8 cellular contexts compared by ENCODE assay signal in the genomic region with DNA sequence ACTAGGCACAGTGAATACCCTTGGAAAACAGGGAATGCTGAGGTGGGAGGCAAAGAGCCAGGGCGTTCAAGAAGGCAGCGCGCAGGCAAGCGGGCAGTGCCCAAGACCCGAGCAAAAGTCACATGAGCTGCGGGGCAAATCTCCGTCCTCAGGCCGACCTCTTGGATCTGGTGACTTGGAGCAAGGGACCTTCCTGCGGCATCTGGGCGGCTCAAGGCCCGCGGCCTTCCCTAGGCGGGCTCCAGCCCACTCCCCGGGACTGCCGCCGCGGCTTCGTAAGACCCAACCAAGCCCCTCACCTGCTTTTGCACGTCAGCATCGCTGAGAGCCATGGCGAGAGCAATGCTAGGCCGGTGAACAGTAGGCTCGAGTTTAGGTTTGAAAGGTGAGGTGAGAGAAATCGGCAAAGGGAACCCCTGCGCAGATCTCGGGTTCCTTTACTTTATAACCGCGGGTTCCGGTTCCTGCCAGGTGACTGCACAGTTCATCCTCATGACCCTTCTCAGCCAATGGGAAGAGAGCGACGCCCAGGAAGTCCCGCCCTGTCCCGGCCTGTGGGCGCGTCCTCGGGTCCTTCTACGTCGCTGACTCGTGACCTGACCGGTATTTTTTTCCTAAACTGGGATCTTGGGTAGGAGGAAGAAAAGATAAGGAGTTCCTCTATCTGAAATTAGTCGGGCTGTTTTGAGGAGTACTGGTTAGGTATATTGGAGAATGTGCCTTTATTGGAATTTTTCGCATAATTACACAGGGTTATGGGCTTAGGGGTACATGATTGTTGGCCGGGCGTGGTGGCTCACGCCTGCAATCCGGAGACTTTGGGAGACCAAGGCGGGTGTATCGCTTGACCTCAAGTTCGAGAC. TPM values are rescaled to one million over a fixed set of nuclear protein-coding genes. Genes with fewer than 3 reads are reported as not detected.
DNase-seq lines count a peak whose midpoint lies in the region; ATAC-seq and TF ChIP-seq lines count a peak whose summit lies in the region.

A gene (minus strand): TSS at position 446 of the 863 bp plus-strand sequence. CDS start 114 bp downstream, at position 332.

- no peaks in the 10 kb centered on the region for H3K27me3 Mint-ChIP-seq in activated T-cell treated with anti-CD3 and anti-CD28 coated beads, Interleukin-2, amount 50 U/mL, for 24 hours

- no peaks in the 10 kb centered on the region for H3K9me3 Mint-ChIP-seq in activated T-cell treated with anti-CD3 and anti-CD28 coated beads, Interleukin-2, amount 50 U/mL, for 24 hours

- H3K27ac ChIP-seq in mucosa of rectum (ENCODE audit: low read depth in 2 of 2, low read length in 2 of 2) = peak within 1 kb of the TSS; percentile 94 to 95

- peak; percentile 95 for TF ChIP-seq POLR2A in erythroblast (IDR thresholded peaks at IDR 0.05; ENCODE audit: low read length)

- H3K9me3 ChIP-seq in mucosa of rectum (ENCODE audit: control insufficient read depth in 2 of 2, low read length in 2 of 2) = no peaks in the 10 kb centered on the region

- H3K4me1 Mint-ChIP-seq in activated T-cell treated with anti-CD3 and anti-CD28 coated beads, Interleukin-2, amount 50 U/mL, for 24 hours (ENCODE audit: low read depth) = peaks cover 31% of the 10 kb centered on the region

- H3K27me3 ChIP-seq in mucosa of rectum (ENCODE audit: control insufficient read depth in 2 of 2, insufficient read depth in 2 of 2, low read length in 2 of 2) = no peaks in the 10 kb centered on the region

- peak within 1 kb of the TSS; percentile 90 to 99 for H3K4me3 ChIP-seq in mucosa of rectum (ENCODE audit: low read length in 2 of 2)

- H3K9ac ChIP-seq in mucosa of rectum (ENCODE audit: low read depth in 1 of 2, low read length in 2 of 2) = peak within 1 kb of the TSS; percentile 91 to 98

- peaks cover 39% of the 10 kb centered on the region for H3K36me3 Mint-ChIP-seq in activated T-cell treated with anti-CD3 and anti-CD28 coated beads, Interleukin-2, amount 50 U/mL, for 24 hours (ENCODE audit: low read depth)

- in situ Hi-C loops in KBM-7 (cut with MboI; ENCODE audit: low pct_unique_long_range_greater_than_20kb, low sequenced_read_pairs) = no loop called here

- H3K36me3 ChIP-seq in mucosa of rectum (ENCODE audit: control insufficient read depth in 2 of 2, insufficient read depth in 2 of 2, low read length in 2 of 2) = peaks cover 3 to 5% of the 10 kb centered on the region in 2 donors

- DNase-seq in DMS153 treated with DMSO at 0.1 percent for 48 hours (lab: John Stamatoyannopoulos, UW; ENCODE audit: unreplicated experiment) (peak; percentile 84), KBM-7 (peak; percentile 98), erythroblast (lab: John Stamatoyannopoulos, UW) (peak; percentile 97)
- peak; percentile 97 for DNase-seq in activated T-cell treated with anti-CD3 and anti-CD28 coated beads, Interleukin-2, amount 50 U/mL, for 24 hours
- DNase-seq in stimulated activated CD8-positive, alpha-beta memory T cell treated with anti-CD3 and anti-CD28 coated beads, Interleukin-4, amount 100 ng/mL, for 48 hours = peak; percentile 96

- H3K4me3 Mint-ChIP-seq in activated T-cell treated with anti-CD3 and anti-CD28 coated beads, Interleukin-2, amount 50 U/mL, for 24 hours = peak within 1 kb of the TSS; percentile 98

- peaks cover 7 to 11% of the 10 kb centered on the region in 2 donors for H3K4me1 ChIP-seq in mucosa of rectum (ENCODE audit: control insufficient read depth in 2 of 2, insufficient read depth in 2 of 2, low read length in 2 of 2)

- ATAC-seq in GM21717 (IDR thresholded peaks at IDR 0.05; ENCODE audit: unreplicated experiment) = peak; percentile 98

- H3K27ac Mint-ChIP-seq in activated T-cell treated with anti-CD3 and anti-CD28 coated beads, Interleukin-2, amount 50 U/mL, for 24 hours = peak within 1 kb of the TSS; percentile 98

TF ChIP-seq in PFSK-1, 5 proteins besides CTCF, POLR2A, EP300 and RAD21:
- TF ChIP-seq SIN3A (IDR thresholded peaks at IDR 0.05; ENCODE audit: borderline replicate concordance, insufficient read depth, low read length) (no peak), TAF1 (IDR thresholded peaks at IDR 0.05; ENCODE audit: borderline replicate concordance, insufficient read depth, low read length) (peak; percentile 46; the same call in 1 of the 2 replicates), POLR2AphosphoS5 (IDR thresholded peaks at IDR 0.05; ENCODE audit: low read depth, low read length) (peak; percentile 80)
- TF ChIP-seq, protein P1, sequence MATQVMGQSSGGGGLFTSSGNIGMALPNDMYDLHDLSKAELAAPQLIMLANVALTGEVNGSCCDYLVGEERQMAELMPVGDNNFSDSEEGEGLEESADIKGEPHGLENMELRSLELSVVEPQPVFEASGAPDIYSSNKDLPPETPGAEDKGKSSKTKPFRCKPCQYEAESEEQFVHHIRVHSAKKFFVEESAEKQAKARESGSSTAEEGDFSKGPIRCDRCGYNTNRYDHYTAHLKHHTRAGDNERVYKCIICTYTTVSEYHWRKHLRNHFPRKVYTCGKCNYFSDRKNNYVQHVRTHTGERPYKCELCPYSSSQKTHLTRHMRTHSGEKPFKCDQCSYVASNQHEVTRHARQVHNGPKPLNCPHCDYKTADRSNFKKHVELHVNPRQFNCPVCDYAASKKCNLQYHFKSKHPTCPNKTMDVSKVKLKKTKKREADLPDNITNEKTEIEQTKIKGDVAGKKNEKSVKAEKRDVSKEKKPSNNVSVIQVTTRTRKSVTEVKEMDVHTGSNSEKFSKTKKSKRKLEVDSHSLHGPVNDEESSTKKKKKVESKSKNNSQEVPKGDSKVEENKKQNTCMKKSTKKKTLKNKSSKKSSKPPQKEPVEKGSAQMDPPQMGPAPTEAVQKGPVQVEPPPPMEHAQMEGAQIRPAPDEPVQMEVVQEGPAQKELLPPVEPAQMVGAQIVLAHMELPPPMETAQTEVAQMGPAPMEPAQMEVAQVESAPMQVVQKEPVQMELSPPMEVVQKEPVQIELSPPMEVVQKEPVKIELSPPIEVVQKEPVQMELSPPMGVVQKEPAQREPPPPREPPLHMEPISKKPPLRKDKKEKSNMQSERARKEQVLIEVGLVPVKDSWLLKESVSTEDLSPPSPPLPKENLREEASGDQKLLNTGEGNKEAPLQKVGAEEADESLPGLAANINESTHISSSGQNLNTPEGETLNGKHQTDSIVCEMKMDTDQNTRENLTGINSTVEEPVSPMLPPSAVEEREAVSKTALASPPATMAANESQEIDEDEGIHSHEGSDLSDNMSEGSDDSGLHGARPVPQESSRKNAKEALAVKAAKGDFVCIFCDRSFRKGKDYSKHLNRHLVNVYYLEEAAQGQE (IDR thresholded peaks at IDR 0.05; ENCODE audit: insufficient read depth in 1 of 2, low read depth in 2 of 2, low read length in 2 of 2) = 0 out of 4 replicates have a peak, but pooled peaks of 1 of the 2 experiments have one; percentile 25
TF ChIP-seq in PFSK-1: peak in this region for 3.

RNA-seq across cellular contexts. Expression of the gene that starts here (rescaled TPM):
- 120 TPM for polyA plus RNA-seq in PFSK-1 (2012; ENCODE audit: insufficient read length, low read depth)

Comparison
In these comparisons a context has a peak if more than half of its experiments do, and no peak if none do; other contexts are left out.
1. Peak in every context shown above with its lines: DNase-seq, ATAC-seq, H3K4me3 ChIP-seq and H3K27ac ChIP-seq.